Comparison of ENCODE assay signal across 9 cellular contexts in the genomic region with DNA sequence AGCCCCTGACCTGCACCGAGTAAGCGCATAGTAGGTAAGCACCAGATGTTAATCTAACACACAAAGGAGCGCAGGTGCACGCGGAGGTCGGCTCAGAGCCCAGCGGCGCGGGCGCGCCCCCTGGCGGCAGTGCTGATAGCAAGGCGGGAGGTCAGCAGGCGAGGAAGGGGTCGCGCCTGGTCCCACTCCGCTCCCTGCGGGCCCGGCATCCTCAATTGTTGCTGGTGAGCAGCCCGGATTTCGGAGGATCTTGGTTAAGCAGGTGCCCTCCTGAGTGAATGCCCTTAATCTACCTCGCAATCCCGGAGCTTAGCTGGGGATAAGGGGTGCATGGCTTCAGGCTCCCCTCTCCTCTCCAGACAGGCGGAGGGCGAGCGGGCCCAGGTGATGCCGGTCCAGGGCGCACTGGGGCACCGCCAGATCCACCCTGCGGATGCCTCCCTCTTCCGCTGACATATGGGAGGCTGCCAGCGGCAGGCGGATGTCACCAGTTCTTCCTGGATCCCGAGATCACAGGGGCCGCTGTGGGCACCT. TPM values are rescaled to one million over a fixed set of nuclear protein-coding genes. Genes with fewer than 3 reads are reported as not detected.
DNase-seq lines count a peak whose midpoint lies in the region; ATAC-seq and TF ChIP-seq lines count a peak whose summit lies in the region.
"Had no signal": no experiment of that assay in that cellular context is flagged by ENCODE, and none has a peak within 500 bp of the region (broad histone marks: within the 10 kb centered on the region; RNA-seq: fewer than 3 reads in every experiment).

No MANE protein-coding gene starts in this region.

- H3K36me3 ChIP-seq in cardiac muscle cell (no peaks in the 10 kb centered on the region), left ventricle myocardium inferior (no peaks in the 10 kb centered on the region), transverse colon (no peaks in the 10 kb centered on the region)

- no peaks in the 10 kb centered on the region for H3K9me3 Mint-ChIP-seq in activated CD4-positive, alpha-beta T cell treated with anti-CD3 and anti-CD28 coated beads, Interleukin-2, amount 10 ng/mL, durations not matched to agents 24 days and 14 days
- H3K9me3 Mint-ChIP-seq: T-cell had no signal

- no peak overlapping the region for H3K27ac Mint-ChIP-seq in activated CD4-positive, alpha-beta T cell treated with anti-CD3 and anti-CD28 coated beads, Interleukin-2, amount 10 ng/mL, durations not matched to agents 24 days and 14 days
- H3K27ac Mint-ChIP-seq: T-cell had no signal

- H3K9me3 ChIP-seq in cardiac muscle cell (ENCODE audit: low read depth) (no peaks in the 10 kb centered on the region), right cardiac atrium (ENCODE audit: control insufficient read depth, low read length) (no peaks in the 10 kb centered on the region), left ventricle myocardium inferior (replicated peaks) (no peaks in the 10 kb centered on the region), transverse colon (no peaks in the 10 kb centered on the region)

- intact Hi-C loops in right cardiac atrium (cut with DNase I), result no loop called here
- intact Hi-C loops in activated CD4-positive, alpha-beta T cell treated with anti-CD3 and anti-CD28 coated beads, Interleukin-2, amount 10 ng/mL, durations not matched to agents 24 days and 14 days (cut with micrococcal nuclease), result no loop called here
- intact Hi-C loops in left ventricle myocardium inferior (cut with micrococcal nuclease), result no loop called here
- intact Hi-C loops in transverse colon (cut with DNase I; ENCODE audit: low total_unique reads), result no loop called here

- TF ChIP-seq POLR2A in transverse colon (IDR thresholded peaks at IDR 0.05), result no peak

- DNase-seq in cardiac muscle cell (ENCODE audit: low read depth in 1 of 2, low spot score in 1 of 2), result no peak
- no peak for DNase-seq in right cardiac atrium
- peak; percentile 83 for DNase-seq in activated CD4-positive, alpha-beta T cell treated with anti-CD3 and anti-CD28 coated beads, Interleukin-2, amount 10 ng/mL, durations not matched to agents 24 days and 14 days
- DNase-seq in left ventricle myocardium inferior, result no peak
- peak; percentile 14 for DNase-seq in transverse colon
- no peak for DNase-seq in NOMO-1 treated with DMSO at 0.1 percent for 48 hours (lab: John Stamatoyannopoulos, UW; ENCODE audit: unreplicated experiment)

- no peaks in the 10 kb centered on the region for H3K36me3 Mint-ChIP-seq in activated CD4-positive, alpha-beta T cell treated with anti-CD3 and anti-CD28 coated beads, Interleukin-2, amount 10 ng/mL, durations not matched to agents 24 days and 14 days (ENCODE audit: low read depth)
- H3K36me3 Mint-ChIP-seq: T-cell had no signal

- H3K4me1 Mint-ChIP-seq in activated CD4-positive, alpha-beta T cell treated with anti-CD3 and anti-CD28 coated beads, Interleukin-2, amount 10 ng/mL, durations not matched to agents 24 days and 14 days, result peaks cover 5% of the 10 kb centered on the region

- H3K4me3 ChIP-seq in cardiac muscle cell (no peak overlapping the region), right cardiac atrium (ENCODE audit: low read length) (no peak overlapping the region), left ventricle myocardium inferior (no peak overlapping the region), transverse colon (no peak overlapping the region)

- no peak for ATAC-seq in right cardiac atrium
- no peak for ATAC-seq in HG03135 (IDR thresholded peaks at IDR 0.05; ENCODE audit: unreplicated experiment)
- no peak for ATAC-seq in HG03108 (IDR thresholded peaks at IDR 0.05; ENCODE audit: unreplicated experiment)

- H3K27me3 ChIP-seq in cardiac muscle cell, result peaks cover 53% of the 10 kb centered on the region
- H3K27me3 ChIP-seq in right cardiac atrium (ENCODE audit: control insufficient read depth, insufficient read depth), result no peaks in the 10 kb centered on the region
- H3K27me3 ChIP-seq in left ventricle myocardium inferior (ENCODE audit: low read depth), result peaks cover 82% of the 10 kb centered on the region
- peaks cover 68% of the 10 kb centered on the region for H3K27me3 ChIP-seq in transverse colon

- H3K4me3 Mint-ChIP-seq in activated CD4-positive, alpha-beta T cell treated with anti-CD3 and anti-CD28 coated beads, Interleukin-2, amount 10 ng/mL, durations not matched to agents 24 days and 14 days, result no peak overlapping the region
- H3K4me3 Mint-ChIP-seq: T-cell had no signal

- TF ChIP-seq CTCF in cardiac muscle cell (IDR thresholded peaks at IDR 0.05; ENCODE audit: low read depth, low read length) (peak; percentile 57), left ventricle myocardium inferior (IDR thresholded peaks at IDR 0.05; ENCODE audit: borderline replicate concordance) (peak; percentile 58), transverse colon (IDR thresholded peaks at IDR 0.05) (peak; percentile 40 to 65 (median 51))

- H3K4me1 ChIP-seq in cardiac muscle cell (ENCODE audit: low read depth) (peaks cover 6% of the 10 kb centered on the region), right cardiac atrium (ENCODE audit: control insufficient read depth, insufficient read depth, low read length) (no peaks in the 10 kb centered on the region), left ventricle myocardium inferior (peaks cover 27% of the 10 kb centered on the region), transverse colon (peaks cover 11 to 18% (median 17%) of the 10 kb centered on the region in 4 donors)

- peaks cover 57% of the 10 kb centered on the region for H3K27me3 Mint-ChIP-seq in activated CD4-positive, alpha-beta T cell treated with anti-CD3 and anti-CD28 coated beads, Interleukin-2, amount 10 ng/mL, durations not matched to agents 24 days and 14 days

- WGBS in right cardiac atrium, result 21% methylated on average over 35 of the region's 35 CpGs
- 3 to 22% methylated on average over 8 to 20 of the region's 35 CpGs for WGBS in transverse colon (ENCODE audit: low coverage in 1 of 2), 2 donors

- no peak for TF ChIP-seq EP300 in transverse colon (IDR thresholded peaks at IDR 0.05; ENCODE audit: low read depth)

- in situ Hi-C loops in transverse colon (cut with MboI; ENCODE audit: low pct_ligation_motif_present in 1 of 4, low pct_unique_long_range_greater_than_20kb in 1 of 4, low sequenced_read_pairs in 3 of 4), result no loop called here

- no peak overlapping the region for H3K27ac ChIP-seq in cardiac muscle cell
- no peak overlapping the region for H3K27ac ChIP-seq in right cardiac atrium (ENCODE audit: low read length)
- H3K27ac ChIP-seq in left ventricle myocardium inferior (replicated peaks), result no peak overlapping the region
- H3K27ac ChIP-seq in transverse colon, result no peak overlapping the region

RNA-seq across cellular contexts. Expression of a gene that starts 4.0 kb away (rescaled TPM):
- total RNA-seq in cardiac muscle cell (5.1 and 7.3 TPM in 2 replicates), right cardiac atrium (1 to 10 TPM in 3 of 4 donors, under 1 TPM in 1; 0.79 to 2.5 (median 1.5) TPM), left ventricle myocardium inferior (0.96 TPM), transverse colon (under 1 TPM in 2 of 4 donors, not detected in 2; 0.27 to 0.48 TPM)
- polyA plus RNA-seq in cardiac muscle cell (5.8 and 7.3 TPM in 2 replicates), right cardiac atrium (1.0 TPM)
- total RNA-seq in activated CD4-positive, alpha-beta T cell treated with anti-CD3 and anti-CD28 coated beads, Interleukin-2, amount 10 ng/mL, durations not matched to agents 24 days and 14 days, result 0.05 and 0.07 TPM in 2 replicates

RNA-seq across cellular contexts. Expression of a gene that starts 28.9 kb away (rescaled TPM):
- total RNA-seq in cardiac muscle cell (not detected in 2 replicates), right cardiac atrium (10 to 100 TPM in 1 of 4 donors, 1 to 10 TPM in 3; 2.4 to 20.7 (median 3.4) TPM), left ventricle myocardium inferior (0.85 TPM), transverse colon (not detected)
- polyA plus RNA-seq in cardiac muscle cell (0.33 TPM in 1 of 2 replicates, not detected in the other), right cardiac atrium (0.61 TPM)
- not detected in 2 replicates for total RNA-seq in activated CD4-positive, alpha-beta T cell treated with anti-CD3 and anti-CD28 coated beads, Interleukin-2, amount 10 ng/mL, durations not matched to agents 24 days and 14 days
- total RNA-seq: T-cell had no signal

Comparison
In these comparisons a context has a peak if more than half of its experiments do, and no peak if none do; other contexts are left out.
1. DNase-seq: peak in activated CD4-positive, alpha-beta T cell treated with anti-CD3 and anti-CD28 coated beads, Interleukin-2, amount 10 ng/mL, durations not matched to agents 24 days and 14 days (single experiment) and transverse colon (single experiment); none in cardiac muscle cell (0 of 2), right cardiac atrium (0 of 3), left ventricle myocardium inferior (single experiment) and NOMO-1 treated with DMSO at 0.1 percent for 48 hours (single experiment).
2. Peak in every context shown above with its lines, with median percentiles within 50 percentile points of each other: CTCF ChIP-seq.